19 cellular contexts compared by ENCODE assay signal in the genomic region with DNA sequence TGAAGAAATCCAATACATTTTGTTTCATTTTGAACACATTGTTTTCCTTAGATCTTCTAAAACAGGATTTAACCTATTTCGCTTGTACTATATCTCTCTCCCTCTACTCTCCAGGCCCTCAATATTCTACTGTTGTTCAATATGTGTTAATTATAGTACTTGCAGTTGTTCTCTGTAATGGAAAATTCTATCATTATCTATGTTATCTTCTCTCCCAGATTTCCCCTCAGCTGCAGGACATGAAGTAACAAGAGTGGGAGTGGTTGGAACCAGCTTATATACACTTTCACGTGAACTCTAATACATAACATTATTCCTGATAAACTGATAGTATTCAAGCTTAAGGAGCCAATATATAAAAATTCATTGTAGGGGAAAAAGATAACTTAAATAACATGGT.
"Had no signal": no experiment of that assay in that cellular context is flagged by ENCODE, and none has a peak within 500 bp of the region (broad histone marks: within the 10 kb centered on the region; RNA-seq: fewer than 3 reads in every experiment).

No MANE protein-coding gene starts in this region.

- ATAC-seq: activated T-helper 17 cell treated with anti-CD3 and anti-CD28 coated beads, Interleukin-2, amount 50 U/mL, for 72 hours; esophagus mucosa; left lung; natural killer cell; stimulated activated naive CD8-positive, alpha-beta T cell treated with anti-CD3 and anti-CD28 coated beads, Interleukin-15, Interleukin-2, amounts not matched to agents 100 U/mL and 50 U/mL, for 24 hours; T-helper 17 cell had no signal

- H3K36me3 Mint-ChIP-seq: natural killer cell had no signal

- H3K4me3 Mint-ChIP-seq: activated CD4-positive, alpha-beta T cell treated with anti-CD3 and anti-CD28 coated beads, Interleukin-2, amount 10 ng/mL, durations not matched to agents 7 days and 5 days; activated T-helper 17 cell treated with anti-CD3 and anti-CD28 coated beads, Interleukin-2, amount 50 U/mL, for 72 hours; endodermal cell; natural killer cell; T-helper 17 cell; type B pancreatic cell had no signal

- DNase-seq: activated CD4-positive, alpha-beta T cell treated with anti-CD3 and anti-CD28 coated beads, Interleukin-2, amount 10 ng/mL, durations not matched to agents 7 days and 5 days; activated naive CD4-positive, alpha-beta T cell treated with Interleukin-2 at 50 U/mL for 16 hours; aorta; dorsolateral prefrontal cortex; endodermal cell; hippocampal formation; left lung; mesenchymal stem cell; natural killer cell; nucleus accumbens; posterior cingulate gyrus; small intestine; stimulated activated CD4-positive, alpha-beta T cell treated with anti-CD3 and anti-CD28 coated beads, Interleukin-4, amount 100 ng/mL, for 4 hours; stimulated activated CD8-positive, alpha-beta memory T cell treated with anti-CD3 and anti-CD28 coated beads, Interleukin-4, amount 100 ng/mL, for 48 hours; stimulated activated naive CD8-positive, alpha-beta T cell treated with anti-CD3 and anti-CD28 coated beads, Interleukin-15, Interleukin-2, amounts not matched to agents 100 U/mL and 50 U/mL, for 24 hours; T-helper 17 cell had no signal

- H3K27ac Mint-ChIP-seq: activated CD4-positive, alpha-beta T cell treated with anti-CD3 and anti-CD28 coated beads, Interleukin-2, amount 10 ng/mL, durations not matched to agents 7 days and 5 days; activated T-helper 17 cell treated with anti-CD3 and anti-CD28 coated beads, Interleukin-2, amount 50 U/mL, for 72 hours; endodermal cell; natural killer cell; T-helper 17 cell; type B pancreatic cell had no signal

- H3K27me3 Mint-ChIP-seq: activated CD4-positive, alpha-beta T cell treated with anti-CD3 and anti-CD28 coated beads, Interleukin-2, amount 10 ng/mL, durations not matched to agents 7 days and 5 days; activated T-helper 17 cell treated with anti-CD3 and anti-CD28 coated beads, Interleukin-2, amount 50 U/mL, for 72 hours; T-helper 17 cell; type B pancreatic cell had no signal

- H3K4me1 Mint-ChIP-seq: natural killer cell, T-helper 17 cell had no signal

- H3K9me3 Mint-ChIP-seq: activated T-helper 17 cell treated with anti-CD3 and anti-CD28 coated beads, Interleukin-2, amount 50 U/mL, for 72 hours; type B pancreatic cell had no signal

- H3K4me3 ChIP-seq: dorsolateral prefrontal cortex, left lung had no signal
